Comparison of ENCODE assay signal across 27 cellular contexts in the genomic region with DNA sequence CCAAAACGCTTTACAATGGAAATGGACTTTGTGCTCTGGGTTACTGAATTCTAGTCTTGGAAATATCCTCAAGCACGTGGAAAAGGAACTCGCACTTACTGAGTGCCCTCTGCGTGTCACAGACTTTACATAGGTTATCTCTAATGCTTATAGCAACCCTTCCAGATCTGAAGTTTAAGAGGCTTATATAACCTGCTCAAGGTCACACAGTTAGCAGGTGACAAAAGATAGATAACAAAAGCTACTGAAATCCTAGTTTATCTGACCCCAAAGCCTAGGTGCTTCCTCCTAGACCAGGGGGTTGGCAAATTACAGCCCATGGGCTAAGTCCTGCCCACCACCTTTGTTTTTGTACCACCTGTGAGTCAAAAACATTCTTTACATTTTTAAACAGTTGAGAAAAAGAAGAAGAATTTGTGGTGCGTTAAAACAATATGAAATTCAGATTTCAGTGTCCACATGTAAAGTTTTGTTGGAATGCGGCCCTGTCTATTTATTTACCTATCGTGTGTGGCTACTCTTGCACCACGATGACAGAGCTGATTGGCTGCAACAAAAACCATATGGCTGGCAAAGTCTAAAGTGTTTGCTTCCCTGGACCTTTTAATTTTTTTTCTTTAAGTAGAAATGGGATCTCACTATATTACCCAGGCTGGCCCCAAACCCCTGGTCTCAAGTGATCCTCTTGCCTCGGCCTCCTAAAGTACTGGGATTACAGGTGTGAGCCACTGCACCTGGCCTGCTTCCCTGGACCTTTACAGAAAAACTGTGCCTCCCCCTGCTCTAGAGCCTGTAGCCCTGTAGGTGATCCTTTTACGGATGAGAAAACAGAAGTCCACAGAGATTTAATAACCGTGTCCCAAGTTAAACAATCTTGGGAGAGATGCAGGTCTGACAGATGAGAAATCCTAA.
DNase-seq lines count a peak whose midpoint lies in the region; ATAC-seq, FAIRE-seq and TF ChIP-seq lines count a peak whose summit lies in the region.
"Had no signal": no experiment of that assay in that cellular context is flagged by ENCODE, and none has a peak within 500 bp of the region (broad histone marks: within the 10 kb centered on the region; RNA-seq: fewer than 3 reads in every experiment).

No MANE protein-coding gene starts in this region.

- peak overlapping the region; percentile 4 for H3K27ac ChIP-seq in cardiac muscle cell
- H3K27ac ChIP-seq in right cardiac atrium (ENCODE audit: low read length) = no peak overlapping the region
- H3K27ac ChIP-seq: breast epithelium, foreskin keratinocyte, neutrophil, thyroid gland had no signal

- peaks cover 0 to 4% (median 0%) of the 10 kb centered on the region in 3 donors for H3K9me3 Mint-ChIP-seq in T-cell
- H3K9me3 Mint-ChIP-seq: stimulated activated naive CD8-positive, alpha-beta T cell treated with anti-CD3 and anti-CD28 coated beads, Interleukin-15, amount 100 ng/mL, for 72 hours had no signal

- DNase-seq in cardiac muscle cell (ENCODE audit: low read depth in 1 of 2, low spot score in 1 of 2) (peak in 1 of 2 donors; percentile 43), right cardiac atrium (no peak), bronchial epithelial cell (ENCODE audit: low read depth) (no peak), mucosa of descending colon (no peak), T-cell (no peak), GOT3 (lab: John Stamatoyannopoulos, UW) (no peak)
- DNase-seq: activated CD4-positive, alpha-beta T cell treated with anti-CD3 and anti-CD28 coated beads, Interleukin-2, amount 50 U/mL, for 1 hour; activated naive CD4-positive, alpha-beta T cell treated with Interleukin-2 at 50 U/mL for 16 hours; activated T-cell treated with anti-CD3 and anti-CD28 coated beads, Interleukin-2, amount 50 U/mL, for 48 hours; cortex of kidney; foreskin keratinocyte; GF-D8; heart right ventricle; KBM-7; mammary epithelial cell; NCI-H1105; NK-92 treated with Interleukin-12 subunit alpha and Interleukin-12 subunit beta, amount 100 ng/mL, for 24 hours; PC-3; Right ventricle myocardium superior; stimulated activated naive CD8-positive, alpha-beta T cell treated with anti-CD3 and anti-CD28 coated beads, Interleukin-15, amount 100 ng/mL, for 72 hours; T1000 had no signal

- H3K27me3 Mint-ChIP-seq in T-cell = peaks cover 0 to 6% of the 10 kb centered on the region in 2 donors
- H3K27me3 Mint-ChIP-seq: stimulated activated naive CD8-positive, alpha-beta T cell treated with anti-CD3 and anti-CD28 coated beads, Interleukin-15, amount 100 ng/mL, for 72 hours had no signal

- H3K27ac Mint-ChIP-seq in T-cell = no peak overlapping the region
- H3K27ac Mint-ChIP-seq: B cell; stimulated activated naive CD8-positive, alpha-beta T cell treated with anti-CD3 and anti-CD28 coated beads, Interleukin-15, amount 100 ng/mL, for 72 hours had no signal

- H3K36me3 ChIP-seq in cardiac muscle cell = no peaks in the 10 kb centered on the region
- H3K36me3 ChIP-seq in bronchial epithelial cell (ENCODE audit: control insufficient read depth, insufficient read depth, low read length) = no peaks in the 10 kb centered on the region
- no peaks in the 10 kb centered on the region for H3K36me3 ChIP-seq in mucosa of descending colon (ENCODE audit: low read depth)
- H3K36me3 ChIP-seq: adrenal gland, breast epithelium, heart right ventricle, neutrophil, thyroid gland had no signal

- no peak overlapping the region for H3K4me3 ChIP-seq in cardiac muscle cell
- H3K4me3 ChIP-seq in right cardiac atrium (ENCODE audit: low read length) = no peak overlapping the region
- H3K4me3 ChIP-seq in bronchial epithelial cell (ENCODE audit: low read depth, low read length) = no peak overlapping the region
- no peak overlapping the region for H3K4me3 ChIP-seq in mucosa of descending colon
- H3K4me3 ChIP-seq: adrenal gland, breast epithelium, heart right ventricle, thyroid gland had no signal

- CTCF ChIA-PET in T-cell (lab: Charles Lee) = no interaction called here

- TF ChIP-seq CTCF in cardiac muscle cell (IDR thresholded peaks at IDR 0.05; ENCODE audit: low read depth, low read length) = no peak
- TF ChIP-seq CTCF in bronchial epithelial cell (IDR thresholded peaks at IDR 0.05; ENCODE audit: insufficient read depth, low read length, severe bottlenecking) = no peak
- no peak for TF ChIP-seq CTCF in mucosa of descending colon (IDR thresholded peaks at IDR 0.05)

- intact Hi-C loops in right cardiac atrium (cut with DNase I) = no loop called here
- intact Hi-C loops in mucosa of descending colon (cut with DNase I, micrococcal nuclease) = no loop called here

- H3K4me1 Mint-ChIP-seq in T-cell = no peaks in the 10 kb centered on the region
- H3K4me1 Mint-ChIP-seq: B cell; stimulated activated naive CD8-positive, alpha-beta T cell treated with anti-CD3 and anti-CD28 coated beads, Interleukin-15, amount 100 ng/mL, for 72 hours had no signal

- no peak for ATAC-seq in right cardiac atrium
- ATAC-seq in mucosa of descending colon = peak; percentile 55
- no peak for ATAC-seq in GM21367 (IDR thresholded peaks at IDR 0.05; ENCODE audit: unreplicated experiment)
- no peak for ATAC-seq in T-cell (replicated peaks in 1 of 4)
- ATAC-seq: foreskin keratinocyte; PC-3; stimulated activated naive CD8-positive, alpha-beta T cell treated with anti-CD3 and anti-CD28 coated beads, Interleukin-15, amount 100 ng/mL, for 72 hours had no signal

- FAIRE-seq in bronchial epithelial cell (lab: Jason Lieb, UNC) = peak; percentile 28

- POLR2A ChIA-PET in T-cell (lab: Charles Lee) = no interaction called here

- H3K9me3 ChIP-seq in cardiac muscle cell (ENCODE audit: low read depth) (no peaks in the 10 kb centered on the region), right cardiac atrium (ENCODE audit: control insufficient read depth, low read length) (no peaks in the 10 kb centered on the region), mucosa of descending colon (no peaks in the 10 kb centered on the region)
- H3K9me3 ChIP-seq: adrenal gland, breast epithelium, neutrophil, thyroid gland had no signal

- no peaks in the 10 kb centered on the region for H3K36me3 Mint-ChIP-seq in T-cell

- 74% methylated on average over 11 of the region's 11 CpGs for WGBS in right cardiac atrium

- peaks cover 19% of the 10 kb centered on the region for H3K4me1 ChIP-seq in cardiac muscle cell (ENCODE audit: low read depth)
- no peaks in the 10 kb centered on the region for H3K4me1 ChIP-seq in right cardiac atrium (ENCODE audit: control insufficient read depth, insufficient read depth, low read length)
- no peaks in the 10 kb centered on the region for H3K4me1 ChIP-seq in mucosa of descending colon (ENCODE audit: low read depth)
- H3K4me1 ChIP-seq: breast epithelium, foreskin keratinocyte had no signal

- H3K27me3 ChIP-seq in cardiac muscle cell = no peaks in the 10 kb centered on the region
- H3K27me3 ChIP-seq in right cardiac atrium (ENCODE audit: control insufficient read depth, insufficient read depth) = no peaks in the 10 kb centered on the region
- H3K27me3 ChIP-seq in bronchial epithelial cell (ENCODE audit: control insufficient read depth, insufficient read depth, low read length) = no peaks in the 10 kb centered on the region
- H3K27me3 ChIP-seq: adrenal gland, breast epithelium, foreskin keratinocyte, heart right ventricle, neutrophil, thyroid gland had no signal

- H3K4me3 Mint-ChIP-seq in T-cell = no peak overlapping the region
- H3K4me3 Mint-ChIP-seq: B cell; stimulated activated naive CD8-positive, alpha-beta T cell treated with anti-CD3 and anti-CD28 coated beads, Interleukin-15, amount 100 ng/mL, for 72 hours had no signal
